Comparison of ENCODE assay signal across 21 cellular contexts in the genomic region with DNA sequence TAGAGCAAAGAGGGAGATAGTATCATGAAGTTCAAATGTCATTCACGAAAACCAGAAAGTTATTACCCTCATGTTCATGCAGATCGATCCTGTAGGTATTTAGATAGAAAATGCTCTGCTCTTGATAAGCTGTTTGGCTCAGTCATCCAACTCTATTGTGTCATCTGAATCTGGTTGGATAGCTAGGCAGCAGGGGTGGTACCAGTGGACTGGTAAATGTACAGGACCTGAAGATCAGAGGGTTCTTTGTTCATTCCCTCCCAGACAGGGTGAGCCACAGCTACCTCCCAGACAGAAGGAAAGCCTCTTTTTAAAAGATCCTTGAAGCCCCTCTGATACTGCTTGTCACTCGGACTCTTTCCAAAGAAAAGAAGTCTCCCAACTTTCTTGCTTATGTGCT. TPM values are rescaled to one million over a fixed set of nuclear protein-coding genes. Genes with fewer than 3 reads are reported as not detected.
DNase-seq lines count a peak whose midpoint lies in the region; ATAC-seq, FAIRE-seq and TF ChIP-seq lines count a peak whose summit lies in the region.
"Had no signal": no experiment of that assay in that cellular context is flagged by ENCODE, and none has a peak within 500 bp of the region (broad histone marks: within the 10 kb centered on the region; RNA-seq: fewer than 3 reads in every experiment).

No MANE protein-coding gene starts in this region.

- H3K9ac ChIP-seq in Karpas-422 (ENCODE audit: low read length) = no peak overlapping the region
- H3K9ac ChIP-seq in astrocyte (ENCODE audit: low read length) = peak overlapping the region; percentile 40
- H3K9ac ChIP-seq: KMS-11 had no signal

- DNase-seq in Karpas-422 (peak; percentile 42), astrocyte (ENCODE audit: low read depth) (no peak), inferior parietal cortex (ENCODE audit: extremely low spot score) (peak; percentile 9), T-helper 1 cell (no peak)
- no peak for DNase-seq in activated T-cell treated with anti-CD3 and anti-CD28 coated beads, Interleukin-2, amount 50 U/mL, for 48 hours
- DNase-seq: activated CD4-positive, alpha-beta T cell treated with anti-CD3 and anti-CD28 coated beads for 4 hours; activated naive CD4-positive, alpha-beta T cell treated with anti-CD3 and anti-CD28 coated beads, Interleukin-2, amount 10 ng/mL, durations not matched to agents 7 days and 5 days; activated T-cell treated with anti-CD3 and anti-CD28 coated beads, Interleukin-2, amount 50 U/mL, for 72 hours; lower lobe of right lung; NCI-H1694 treated with DMSO at 0.1 percent for 48 hours; stimulated activated CD4-positive, alpha-beta T cell treated with anti-CD3 and anti-CD28 coated beads, Interleukin-12 subunit alpha, Interleukin-12 subunit beta, amount 100 ng/mL, for 4 hours; stimulated activated naive CD8-positive, alpha-beta T cell treated with anti-CD3 and anti-CD28 coated beads, Interleukin-15, amount 100 ng/mL, for 72 hours; T-cell had no signal

- H3K4me1 ChIP-seq in Karpas-422 (ENCODE audit: low read length) = peaks cover 13% of the 10 kb centered on the region
- H3K4me1 ChIP-seq in astrocyte (ENCODE audit: insufficient read depth, low read length) = peaks cover 25% of the 10 kb centered on the region
- H3K4me1 ChIP-seq: HAP-1, lower lobe of right lung had no signal

- H3K36me3 ChIP-seq in Karpas-422 (ENCODE audit: insufficient read depth, low read length) (no peaks in the 10 kb centered on the region), astrocyte (ENCODE audit: insufficient read depth, low read length) (no peaks in the 10 kb centered on the region)
- H3K36me3 ChIP-seq: HAP-1, lower lobe of right lung had no signal

- H3K9me3 ChIP-seq in Karpas-422 (ENCODE audit: low read length) = no peaks in the 10 kb centered on the region
- no peaks in the 10 kb centered on the region for H3K9me3 ChIP-seq in astrocyte (ENCODE audit: insufficient read depth, low read depth, low read length)
- H3K9me3 ChIP-seq: HAP-1, lower lobe of right lung had no signal

- H3K79me2 ChIP-seq in Karpas-422 (ENCODE audit: low read length) (no peaks in the 10 kb centered on the region), astrocyte (ENCODE audit: insufficient read depth, low read length) (no peaks in the 10 kb centered on the region)

- H3K36me3 Mint-ChIP-seq in astrocyte (ENCODE audit: low read depth, unreplicated experiment) = no peaks in the 10 kb centered on the region
- H3K36me3 Mint-ChIP-seq: activated naive CD4-positive, alpha-beta T cell treated with anti-CD3 and anti-CD28 coated beads, Interleukin-2, amount 10 ng/mL, durations not matched to agents 7 days and 5 days; T-cell had no signal

- no peak overlapping the region for H2AFZ ChIP-seq in Karpas-422 (ENCODE audit: low read length)
- H2AFZ ChIP-seq in astrocyte (ENCODE audit: low read depth, low read length) = no peak overlapping the region

- H3K4me3 ChIP-seq in Karpas-422 (ENCODE audit: low read length) = no peak overlapping the region
- no peak overlapping the region for H3K4me3 ChIP-seq in astrocyte (ENCODE audit: insufficient read depth, low read depth, low read length)
- H3K4me3 ChIP-seq: HAP-1, lower lobe of right lung had no signal

- peaks cover 3% of the 10 kb centered on the region for H3K4me1 Mint-ChIP-seq in astrocyte (ENCODE audit: low read depth, unreplicated experiment)
- H3K4me1 Mint-ChIP-seq: activated naive CD4-positive, alpha-beta T cell treated with anti-CD3 and anti-CD28 coated beads, Interleukin-2, amount 10 ng/mL, durations not matched to agents 7 days and 5 days; central memory CD8-positive, alpha-beta T cell; stimulated activated naive CD8-positive, alpha-beta T cell treated with anti-CD3 and anti-CD28 coated beads, Interleukin-15, amount 100 ng/mL, for 72 hours; T-cell had no signal

- no peak overlapping the region for H3K4me3 Mint-ChIP-seq in astrocyte (ENCODE audit: unreplicated experiment)
- H3K4me3 Mint-ChIP-seq: activated naive CD4-positive, alpha-beta T cell treated with anti-CD3 and anti-CD28 coated beads, Interleukin-2, amount 10 ng/mL, durations not matched to agents 7 days and 5 days; activated T-cell treated with anti-CD3 and anti-CD28 coated beads, Interleukin-2, amount 50 U/mL, for 72 hours; central memory CD8-positive, alpha-beta T cell; stimulated activated naive CD8-positive, alpha-beta T cell treated with anti-CD3 and anti-CD28 coated beads, Interleukin-15, amount 100 ng/mL, for 72 hours; T-cell had no signal

- H3K27ac ChIP-seq in Karpas-422 (ENCODE audit: low read length) = no peak overlapping the region
- peak overlapping the region; percentile 60 for H3K27ac ChIP-seq in astrocyte (ENCODE audit: low read depth, low read length)
- H3K27ac ChIP-seq in temporal lobe (ENCODE audit: low read depth, low read length) = peak overlapping the region; percentile 82
- H3K27ac ChIP-seq: KMS-11, lower lobe of right lung had no signal

- H3K27ac Mint-ChIP-seq in astrocyte (ENCODE audit: unreplicated experiment) = no peak overlapping the region
- H3K27ac Mint-ChIP-seq: activated naive CD4-positive, alpha-beta T cell treated with anti-CD3 and anti-CD28 coated beads, Interleukin-2, amount 10 ng/mL, durations not matched to agents 7 days and 5 days; activated T-cell treated with anti-CD3 and anti-CD28 coated beads, Interleukin-2, amount 50 U/mL, for 72 hours; stimulated activated naive CD8-positive, alpha-beta T cell treated with anti-CD3 and anti-CD28 coated beads, Interleukin-15, amount 100 ng/mL, for 72 hours; T-cell had no signal

- H3K27me3 ChIP-seq in Karpas-422 (ENCODE audit: low read length) (no peaks in the 10 kb centered on the region), astrocyte (ENCODE audit: insufficient read depth, low read length) (no peaks in the 10 kb centered on the region)

- H3K4me2 ChIP-seq in Karpas-422 (ENCODE audit: low read depth, low read length, poor library complexity, severe bottlenecking) (no peak overlapping the region), astrocyte (ENCODE audit: low read length) (no peak overlapping the region)
- H3K4me2 ChIP-seq: KMS-11 had no signal

- ATAC-seq in HG02938 (IDR thresholded peaks at IDR 0.05; ENCODE audit: unreplicated experiment) (no peak), GM21381 (IDR thresholded peaks at IDR 0.05; ENCODE audit: unreplicated experiment) (no peak)
- ATAC-seq: activated T-cell treated with anti-CD3 and anti-CD28 coated beads, Interleukin-2, amount 50 U/mL, for 72 hours; lower lobe of right lung; stimulated activated naive CD8-positive, alpha-beta T cell treated with anti-CD3 and anti-CD28 coated beads, Interleukin-15, amount 100 ng/mL, for 72 hours; T-cell had no signal

- H4K20me1 ChIP-seq in Karpas-422 (ENCODE audit: insufficient read depth, low read depth, low read length) (no peaks in the 10 kb centered on the region), astrocyte (ENCODE audit: insufficient read depth, low read length) (no peaks in the 10 kb centered on the region)

- FAIRE-seq in astrocyte (lab: Jason Lieb, UNC) = no peak
- FAIRE-seq: frontal cortex, keratinocyte had no signal

- peaks cover 12% of the 10 kb centered on the region for H3K27me3 Mint-ChIP-seq in astrocyte (ENCODE audit: low read depth, unreplicated experiment)

- no peaks in the 10 kb centered on the region for H3K9me2 ChIP-seq in Karpas-422 (replicated peaks; ENCODE audit: insufficient read depth, low read length)

- no peak for TF ChIP-seq CTCF in astrocyte (IDR thresholded peaks at IDR 0.05; ENCODE audit: insufficient read depth, low read depth, low read length)

- peaks cover 2% of the 10 kb centered on the region for H3K9me3 Mint-ChIP-seq in astrocyte (ENCODE audit: unreplicated experiment)
- H3K9me3 Mint-ChIP-seq: activated naive CD4-positive, alpha-beta T cell treated with anti-CD3 and anti-CD28 coated beads, Interleukin-2, amount 10 ng/mL, durations not matched to agents 7 days and 5 days; activated T-cell treated with anti-CD3 and anti-CD28 coated beads, Interleukin-2, amount 50 U/mL, for 72 hours; central memory CD8-positive, alpha-beta T cell; stimulated activated naive CD8-positive, alpha-beta T cell treated with anti-CD3 and anti-CD28 coated beads, Interleukin-15, amount 100 ng/mL, for 72 hours; T-cell had no signal

RNA-seq across cellular contexts. Expression of a gene that starts 29.8 kb away (rescaled TPM):
- not detected in 2 replicates for total RNA-seq in Karpas-422 (2014; rRNA removed; shearing (Covaris generic); ENCODE audit: low replicate concordance)
- total RNA-seq in astrocyte = 0.14 TPM in 1 of 2 replicates, not detected in the other
- 0.25 TPM for total RNA-seq in temporal lobe
- total RNA-seq: lower lobe of right lung, T-cell had no signal

Comparison
In these comparisons a context has a peak if more than half of its experiments do, and no peak if none do; other contexts are left out.
1. DNase-seq: peak in Karpas-422 (single experiment) and inferior parietal cortex (single experiment); none in astrocyte (single experiment), activated T-cell treated with anti-CD3 and anti-CD28 coated beads, Interleukin-2, amount 50 U/mL, for 48 hours (0 of 2) and T-helper 1 cell (0 of 5).